In genomic region chr14:73949752-73950734, GRCh38 we compare ENCODE assay signal across 8 cellular contexts. TPM values are rescaled to one million over a fixed set of nuclear protein-coding genes. Genes with fewer than 3 reads are reported as not detected.
A peak's percentile ranks its signal among the peaks of the same experiment; 100 is the strongest.
DNase-seq lines count a peak whose midpoint lies in the region; ATAC-seq and TF ChIP-seq lines count a peak whose summit lies in the region.

Gene COQ6 (plus strand): TSS chr14:73950302. CDS start chr14:73950333, 31 bp downstream.
A gene with protein sequence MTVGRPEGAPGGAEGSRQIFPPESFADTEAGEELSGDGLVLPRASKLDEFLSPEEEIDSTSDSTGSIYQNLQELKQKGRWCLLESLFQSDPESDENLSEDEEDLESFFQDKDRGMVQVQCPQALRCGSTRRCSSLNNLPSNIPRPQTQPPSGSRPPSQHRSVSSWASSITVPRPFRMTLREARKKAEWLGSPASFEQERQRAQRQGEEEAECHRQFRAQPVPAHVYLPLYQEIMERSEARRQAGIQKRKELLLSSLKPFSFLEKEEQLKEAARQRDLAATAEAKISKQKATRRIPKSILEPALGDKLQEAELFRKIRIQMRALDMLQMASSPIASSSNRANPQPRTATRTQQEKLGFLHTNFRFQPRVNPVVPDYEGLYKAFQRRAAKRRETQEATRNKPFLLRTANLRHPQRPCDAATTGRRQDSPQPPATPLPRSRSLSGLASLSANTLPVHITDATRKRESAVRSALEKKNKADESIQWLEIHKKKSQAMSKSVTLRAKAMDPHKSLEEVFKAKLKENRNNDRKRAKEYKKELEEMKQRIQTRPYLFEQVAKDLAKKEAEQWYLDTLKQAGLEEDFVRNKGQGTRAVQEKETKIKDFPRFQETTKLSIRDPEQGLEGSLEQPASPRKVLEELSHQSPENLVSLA (minus strand): TSS chr14:73950094. CDS start chr14:73950026, 68 bp downstream.

- intact Hi-C loops in left cardiac atrium (cut with DNase I) (no loop called here), posterior vena cava (cut with DNase I) (no loop called here)

- no peak for TF ChIP-seq CTCF in GM12875 (IDR thresholded peaks at IDR 0.05; ENCODE audit: borderline replicate concordance, insufficient read depth, low read depth, low read length)

- ATAC-seq in HG02798 (IDR thresholded peaks at IDR 0.05; ENCODE audit: poor library complexity, unreplicated experiment) (peak; percentile 93), left cardiac atrium (peak; percentile 98 to 99)

- DNase-seq in NCI-H1436 (lab: John Stamatoyannopoulos, UW) = peak; percentile 96
- DNase-seq in T follicular helper cell (ENCODE audit: low read depth) = peak; percentile 90
- peak; percentile 97 for DNase-seq in amniotic epithelial cell (ENCODE audit: low read depth)
- peak; percentile 95 for DNase-seq in left cardiac atrium
- peak; percentile 98 for DNase-seq in posterior vena cava (ENCODE audit: low spot score)
- DNase-seq in ureter (ENCODE audit: low spot score) = peak; percentile 96

- peak within 1 kb of the TSS; percentile 94 for H3K4me3 ChIP-seq in GM12875 (ENCODE audit: low read depth, low read length)

RNA-seq across cellular contexts. Expression of gene COQ6, which starts in this region (rescaled TPM):
- total RNA-seq in left cardiac atrium (10 to 100 TPM; 31.3 to 36.1 TPM), posterior vena cava (10 to 100 TPM; 13.8 to 14.7 TPM), ureter (31.4 TPM)

RNA-seq across cellular contexts. Expression of the second gene that starts in this region (rescaled TPM):
- total RNA-seq in left cardiac atrium = 1 to 10 TPM; 3.1 to 3.5 TPM
- total RNA-seq in posterior vena cava = 1 to 10 TPM; 4.5 to 4.9 TPM
- 8.9 TPM for total RNA-seq in ureter

Comparison
In these comparisons a context has a peak if more than half of its experiments do, and no peak if none do; other contexts are left out.
1. Peak in every context shown above with its lines: DNase-seq, ATAC-seq and H3K4me3 ChIP-seq.